In genomic region chr2:1827686-1828085, GRCh38 we compare ENCODE assay signal across 17 cellular contexts.
A peak's percentile ranks its signal among the peaks of the same experiment; 100 is the strongest.
DNase-seq lines count a peak whose midpoint lies in the region; ATAC-seq and TF ChIP-seq lines count a peak whose summit lies in the region.
"Had no signal": no experiment of that assay in that cellular context is flagged by ENCODE, and none has a peak within 500 bp of the region (broad histone marks: within the 10 kb centered on the region; RNA-seq: fewer than 3 reads in every experiment).

No MANE protein-coding gene starts in this region.

- H3K9me3 Mint-ChIP-seq in glutamatergic neuron (ENCODE audit: unreplicated experiment) = peaks cover 26% of the 10 kb centered on the region
- H3K9me3 Mint-ChIP-seq: CD14-positive monocyte; CD8-positive, alpha-beta T cell had no signal

- peak overlapping the region; percentile 55 for H3K27ac ChIP-seq in BLaER1
- peak overlapping the region; percentile 85 to 94 for H3K27ac ChIP-seq in ascending aorta
- peak overlapping the region; percentile 94 to 95 for H3K27ac ChIP-seq in thoracic aorta
- H3K27ac ChIP-seq: HL-60 had no signal

- intact Hi-C loops in ascending aorta (cut with DNase I) = no loop called here

- peaks cover 16% of the 10 kb centered on the region for H3K27me3 Mint-ChIP-seq in glutamatergic neuron (ENCODE audit: unreplicated experiment)

- no peak for DNase-seq in ascending aorta (ENCODE audit: low spot score in 2 of 2)
- no peak for DNase-seq in glutamatergic neuron
- no peak for DNase-seq in thoracic aorta (ENCODE audit: low spot score)
- DNase-seq in LoVo (ENCODE audit: low spot score) = no peak
- DNase-seq in mesenteric fat pad (ENCODE audit: low spot score) = no peak
- DNase-seq in OCI-M2 (lab: John Stamatoyannopoulos, UW; ENCODE audit: unreplicated experiment) = no peak
- DNase-seq: ACHN; CD8-positive, alpha-beta T cell; COR-L47; DND-41; GDM1 had no signal

- H3K9me3 ChIP-seq in BLaER1 (no peaks in the 10 kb centered on the region), ascending aorta (no peaks in the 10 kb centered on the region), thoracic aorta (no peaks in the 10 kb centered on the region)

- TF ChIP-seq CTCF in ascending aorta (IDR thresholded peaks at IDR 0.05) (no peak), glutamatergic neuron (IDR thresholded peaks at IDR 0.05; ENCODE audit: partially characterized antibody, unreplicated experiment) (no peak), thoracic aorta (IDR thresholded peaks at IDR 0.05) (no peak)

- peak overlapping the region; percentile 99 for H3K27ac Mint-ChIP-seq in glutamatergic neuron (ENCODE audit: unreplicated experiment)
- H3K27ac Mint-ChIP-seq: B cell; CD8-positive, alpha-beta T cell had no signal

- H4K20me1 ChIP-seq in BLaER1 = no peaks in the 10 kb centered on the region

- H3K36me3 ChIP-seq in BLaER1 = no peaks in the 10 kb centered on the region
- no peaks in the 10 kb centered on the region for H3K36me3 ChIP-seq in ascending aorta
- no peaks in the 10 kb centered on the region for H3K36me3 ChIP-seq in thoracic aorta

- 0 out of 2 replicates have a peak overlapping the region, but pooled peaks have one; percentile 19 for H3K9ac ChIP-seq in BLaER1

- ATAC-seq in thoracic aorta (ENCODE audit: insufficient number of reproducible peaks, low FRiP score, low read depth) (no peak), GM21526 (IDR thresholded peaks at IDR 0.05; ENCODE audit: low FRiP score, unreplicated experiment) (no peak)
- ATAC-seq: CD8-positive, alpha-beta T cell; HCT116 had no signal

- H3K4me1 ChIP-seq in BLaER1 = peaks cover 93% of the 10 kb centered on the region
- H3K4me1 ChIP-seq in ascending aorta = peaks cover 19 to 55% of the 10 kb centered on the region in 2 donors
- H3K4me1 ChIP-seq in thoracic aorta (ENCODE audit: control insufficient read depth in 1 of 2, low read depth in 2 of 2) = peaks cover 31 to 70% of the 10 kb centered on the region in 2 donors

- peak overlapping the region; percentile 64 for H3K4me2 ChIP-seq in BLaER1

- H3K4me3 ChIP-seq in BLaER1 (no peak overlapping the region), ascending aorta (peak overlapping the region; percentile 65), thoracic aorta (peak overlapping the region; percentile 75)

- no peaks in the 10 kb centered on the region for H3K27me3 ChIP-seq in BLaER1
- H3K27me3 ChIP-seq in ascending aorta = no peaks in the 10 kb centered on the region
- no peaks in the 10 kb centered on the region for H3K27me3 ChIP-seq in thoracic aorta (replicated peaks; ENCODE audit: insufficient read depth)

- H3K4me3 Mint-ChIP-seq in glutamatergic neuron (ENCODE audit: unreplicated experiment) = peak overlapping the region; percentile 74
- H3K4me3 Mint-ChIP-seq: B cell; CD14-positive monocyte; CD8-positive, alpha-beta T cell had no signal

- H3K36me3 Mint-ChIP-seq in glutamatergic neuron (ENCODE audit: unreplicated experiment) = peaks cover 15% of the 10 kb centered on the region
- H3K36me3 Mint-ChIP-seq: CD14-positive monocyte; CD8-positive, alpha-beta T cell had no signal

- H3K4me1 Mint-ChIP-seq in glutamatergic neuron (ENCODE audit: low read depth, unreplicated experiment) = peaks cover 57% of the 10 kb centered on the region
- H3K4me1 Mint-ChIP-seq: B cell, CD14-positive monocyte had no signal
